Comparison of ENCODE assay signal across 8 cellular contexts in genomic region chr7:155257482-155258232, GRCh38. TPM values are rescaled to one million over a fixed set of nuclear protein-coding genes. Genes with fewer than 3 reads are reported as not detected.
DNase-seq lines count a peak whose midpoint lies in the region; ATAC-seq and TF ChIP-seq lines count a peak whose summit lies in the region.

No MANE protein-coding gene starts in this region.

- peaks cover 3% of the 10 kb centered on the region for H3K27me3 ChIP-seq in foreskin keratinocyte
- no peaks in the 10 kb centered on the region for H3K27me3 ChIP-seq in prostate gland (replicated peaks; ENCODE audit: insufficient read depth)

- DNase-seq in AG20443 (ENCODE audit: low spot score), result peak; percentile 95
- no peak for DNase-seq in foreskin keratinocyte
- DNase-seq in prostate gland (ENCODE audit: low spot score), result peak; percentile 56
- DNase-seq in 8988T, result no peak
- no peak for DNase-seq in NCI-H1417 treated with DMSO at 0.1 percent for 48 hours (lab: John Stamatoyannopoulos, UW)
- no peak for DNase-seq in GF-D8 (lab: John Stamatoyannopoulos, UW)

- H3K27me3 Mint-ChIP-seq in activated T-helper 17 cell treated with anti-CD3 and anti-CD28 coated beads, Interleukin-2, amount 50 U/mL, for 72 hours, result peaks cover 18% of the 10 kb centered on the region

- no peak for TF ChIP-seq POLR2A in prostate gland (IDR thresholded peaks at IDR 0.05)

- no peaks in the 10 kb centered on the region for H3K36me3 Mint-ChIP-seq in activated T-helper 17 cell treated with anti-CD3 and anti-CD28 coated beads, Interleukin-2, amount 50 U/mL, for 72 hours (ENCODE audit: low read depth)

- H3K9me3 Mint-ChIP-seq in activated T-helper 17 cell treated with anti-CD3 and anti-CD28 coated beads, Interleukin-2, amount 50 U/mL, for 72 hours, result no peaks in the 10 kb centered on the region

- WGBS in prostate gland, result 51% methylated on average over 30 of the region's 30 CpGs

- H3K4me3 ChIP-seq in prostate gland, result no peak overlapping the region

- H3K4me3 Mint-ChIP-seq in activated T-helper 17 cell treated with anti-CD3 and anti-CD28 coated beads, Interleukin-2, amount 50 U/mL, for 72 hours, result no peak overlapping the region

- intact Hi-C loops in prostate gland (cut with DNase I), result no loop called here

- no peaks in the 10 kb centered on the region for H3K36me3 ChIP-seq in prostate gland

- TF ChIP-seq CTCF in foreskin keratinocyte (conservative IDR thresholded peaks at IDR 0.05), result no peak
- no peak for TF ChIP-seq CTCF in prostate gland (IDR thresholded peaks at IDR 0.05)

- H3K27ac ChIP-seq in foreskin keratinocyte (no peak overlapping the region), prostate gland (peak overlapping the region; percentile 38 to 49)

- H3K27ac Mint-ChIP-seq in activated T-helper 17 cell treated with anti-CD3 and anti-CD28 coated beads, Interleukin-2, amount 50 U/mL, for 72 hours, result peak overlapping the region; percentile 63

- H3K9me3 ChIP-seq in prostate gland, result no peaks in the 10 kb centered on the region

- ATAC-seq in activated T-helper 17 cell treated with anti-CD3 and anti-CD28 coated beads, Interleukin-2, amount 50 U/mL, for 72 hours (replicated peaks), result no peak
- peak; percentile 13 for ATAC-seq in foreskin keratinocyte
- ATAC-seq in HG03378 (IDR thresholded peaks at IDR 0.05; ENCODE audit: unreplicated experiment), result no peak

- H3K4me1 Mint-ChIP-seq in activated T-helper 17 cell treated with anti-CD3 and anti-CD28 coated beads, Interleukin-2, amount 50 U/mL, for 72 hours, result peaks cover 10% of the 10 kb centered on the region

- H3K4me1 ChIP-seq in foreskin keratinocyte (no peaks in the 10 kb centered on the region), prostate gland (replicated peaks) (no peaks in the 10 kb centered on the region)

RNA-seq across cellular contexts. Expression of gene INSIG1, which starts 40.0 kb away (rescaled TPM):
- 100 to 1,000 TPM; 140 to 216 TPM for total RNA-seq in activated T-helper 17 cell treated with anti-CD3 and anti-CD28 coated beads, Interleukin-2, amount 50 U/mL, for 72 hours
- total RNA-seq in foreskin keratinocyte, result 184 and 210 TPM in 2 replicates
- 88.5 and 92.0 TPM in 2 replicates for polyA plus RNA-seq in foreskin keratinocyte
- 100 to 1,000 TPM in 1 of 2 donors, 10 to 100 TPM in 1; 60.5 to 112 TPM for total RNA-seq in prostate gland

Comparison
In these comparisons a context has a peak if more than half of its experiments do, and no peak if none do; other contexts are left out.
1. DNase-seq: peak in AG20443 (single experiment) and prostate gland (single experiment); none in foreskin keratinocyte (0 of 2), 8988T (single experiment), NCI-H1417 treated with DMSO at 0.1 percent for 48 hours (single experiment) and GF-D8 (single experiment).